Comparison of ENCODE assay signal across 2 cellular contexts in the genomic region with DNA sequence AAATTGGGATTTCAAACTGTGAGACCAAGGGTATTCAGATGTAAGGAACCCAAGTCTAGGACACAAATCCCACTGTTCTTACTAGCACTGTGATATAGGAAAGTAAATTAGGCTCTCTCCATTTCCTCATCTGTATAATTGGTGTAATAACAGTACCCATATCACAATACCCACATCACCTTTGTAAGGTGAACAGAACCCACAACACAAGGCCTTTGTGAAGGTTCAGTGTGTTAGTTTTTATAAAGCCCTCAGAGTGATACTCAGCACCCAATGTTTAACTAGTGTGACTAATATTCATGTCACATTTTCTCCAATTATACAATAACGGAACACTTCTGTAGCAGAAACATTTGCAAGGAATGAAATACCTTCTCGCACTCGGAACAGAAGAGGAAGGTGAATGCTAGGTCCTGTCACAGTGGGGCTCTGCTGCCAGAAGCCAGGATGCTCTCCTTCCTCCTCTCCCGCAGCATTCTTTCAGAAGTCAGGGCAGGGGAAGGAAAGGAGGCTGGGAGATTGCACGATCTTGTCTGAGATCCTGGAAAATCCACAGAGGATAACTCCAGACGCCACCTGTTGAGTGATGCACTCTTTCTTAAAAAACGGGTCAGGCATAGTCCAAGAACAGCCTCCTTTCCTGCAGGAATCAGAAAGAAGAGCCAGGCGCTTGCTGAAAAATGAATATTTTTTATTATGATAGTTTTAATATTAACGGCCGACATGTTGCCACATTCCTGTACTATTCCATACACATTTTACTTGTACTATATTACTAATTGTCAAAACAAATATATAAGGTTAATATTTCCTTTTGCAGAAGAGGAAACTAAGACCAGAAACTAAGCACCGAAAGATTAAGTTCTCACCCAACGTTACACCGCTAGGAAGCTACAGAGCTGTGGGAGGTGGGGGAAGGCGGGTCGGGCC.
TF ChIP-seq lines count a peak whose summit lies in the region.

No MANE protein-coding gene starts in this region.

TF ChIP-seq in IMR-90, 13 proteins besides CTCF, POLR2A, EP300 and RAD21:
- TF ChIP-seq CEBPB (IDR thresholded peaks at IDR 0.05; ENCODE audit: low read depth, low read length) (no peak), MAFK (IDR thresholded peaks at IDR 0.05; ENCODE audit: low read depth, low read length) (no peak), RCOR1 (IDR thresholded peaks at IDR 0.05; ENCODE audit: insufficient replicate concordance, low read length) (no peak)

TF ChIP-seq in GM12878, 131 proteins besides CTCF, POLR2A, EP300 and RAD21:
- no peak for TF ChIP-seq ETV6 (conservative IDR thresholded peaks at IDR 0.05 in 1 of 2, IDR thresholded peaks at IDR 0.05 in 1 of 2; ENCODE audit: borderline replicate concordance in 1 of 2, low read depth in 1 of 2)
- no peak for TF ChIP-seq KAT2A (conservative IDR thresholded peaks at IDR 0.05; ENCODE audit: control insufficient read depth, low read depth, low read length)
- no peak; the same call in 1 of the 2 replicates for TF ChIP-seq SIN3A (IDR thresholded peaks at IDR 0.05; ENCODE audit: low read depth, low read length)
- no peak for TF ChIP-seq TCF3 (IDR thresholded peaks at IDR 0.05; ENCODE audit: borderline replicate concordance, insufficient read depth, low read depth, low read length)
- no peak for TF ChIP-seq ZNF592 (IDR thresholded peaks at IDR 0.05)
- no peak for TF ChIP-seq SUPT20H (IDR thresholded peaks at IDR 0.05; ENCODE audit: borderline replicate concordance, control insufficient read depth, low read depth, low read length)
- no peak for TF ChIP-seq SMC3 (IDR thresholded peaks at IDR 0.05; ENCODE audit: borderline replicate concordance, low read length)
- no peak for TF ChIP-seq SRF (IDR thresholded peaks at IDR 0.05; ENCODE audit: low read depth in 2 of 2, low read length in 2 of 2)
- no peak for TF ChIP-seq RB1 (IDR thresholded peaks at IDR 0.05; ENCODE audit: borderline replicate concordance)
- no peak for TF ChIP-seq MEF2A (IDR thresholded peaks at IDR 0.05; ENCODE audit: insufficient read depth, low read depth, low read length)
- no peak for TF ChIP-seq NBN (IDR thresholded peaks at IDR 0.05)
- TF ChIP-seq NR2C1 (IDR thresholded peaks at IDR 0.05): no peak
- no peak for TF ChIP-seq MYB (IDR thresholded peaks at IDR 0.05; ENCODE audit: borderline replicate concordance, low read depth, low read length)
- no peak for TF ChIP-seq CBX3 (IDR thresholded peaks at IDR 0.05; ENCODE audit: borderline replicate concordance, low read depth)
